In genomic region chr3:54213910-54214309, GRCh38 we compare ENCODE assay signal across 24 cellular contexts.
A peak's percentile ranks its signal among the peaks of the same experiment; 100 is the strongest.
DNase-seq lines count a peak whose midpoint lies in the region; ATAC-seq and TF ChIP-seq lines count a peak whose summit lies in the region.
"Had no signal": no experiment of that assay in that cellular context is flagged by ENCODE, and none has a peak within 500 bp of the region (broad histone marks: within the 10 kb centered on the region; RNA-seq: fewer than 3 reads in every experiment).

No MANE protein-coding gene starts in this region.

- BruUV-seq in PC-3 (replicated peaks; lab: Mats Ljungman, UMichigan) = no TSS peak

- no peaks in the 10 kb centered on the region for H4K20me1 ChIP-seq in PC-3 (ENCODE audit: low read length)

- peaks cover 0 to 7% (median 0%) of the 10 kb centered on the region in 5 donors for H3K27me3 Mint-ChIP-seq in naive thymus-derived CD8-positive, alpha-beta T cell
- H3K27me3 Mint-ChIP-seq in natural killer cell (ENCODE audit: low read depth in 2 of 2) = no peaks in the 10 kb centered on the region
- H3K27me3 Mint-ChIP-seq: activated naive CD4-positive, alpha-beta T cell treated with anti-CD3 and anti-CD28 coated beads, Interleukin-2, amount 10 ng/mL, durations not matched to agents 7 days and 5 days; effector memory CD8-positive, alpha-beta T cell had no signal

- no peak overlapping the region for H3K4me2 ChIP-seq in PC-3 (ENCODE audit: low read length)

- no peak overlapping the region for H3K4me3 ChIP-seq in right atrium auricular region
- H3K4me3 ChIP-seq in PC-3 (ENCODE audit: low read length) = no peak overlapping the region
- H3K4me3 ChIP-seq: HAP-1, heart right ventricle, lung, upper lobe of right lung had no signal

- POLR2A ChIA-PET in PC-3 (lab: Charles Lee; ENCODE audit: unreplicated experiment) = no interaction called here
- POLR2A ChIA-PET in naive thymus-derived CD8-positive, alpha-beta T cell (lab: Charles Lee) = no interaction called here

- CTCF ChIA-PET in PC-3 (lab: Charles Lee) = no interaction called here

- no peak overlapping the region for H3K9ac ChIP-seq in PC-3 (ENCODE audit: low read length)

- no peak overlapping the region for H3K4me3 Mint-ChIP-seq in naive thymus-derived CD8-positive, alpha-beta T cell
- no peak overlapping the region for H3K4me3 Mint-ChIP-seq in natural killer cell
- H3K4me3 Mint-ChIP-seq: activated naive CD4-positive, alpha-beta T cell treated with anti-CD3 and anti-CD28 coated beads, Interleukin-2, amount 10 ng/mL, durations not matched to agents 7 days and 5 days; activated T-cell treated with anti-CD3 and anti-CD28 coated beads, Interleukin-2, amount 50 U/mL, for 72 hours; effector memory CD8-positive, alpha-beta T cell had no signal

- H3K36me3 ChIP-seq in right atrium auricular region = no peaks in the 10 kb centered on the region
- no peaks in the 10 kb centered on the region for H3K36me3 ChIP-seq in PC-3 (ENCODE audit: low read depth, low read length)
- H3K36me3 ChIP-seq: HAP-1, heart right ventricle, upper lobe of right lung had no signal

- ATAC-seq in left cardiac atrium = peak; percentile 19 to 84
- no peak for ATAC-seq in PC-3
- no peak for ATAC-seq in GM18858 (IDR thresholded peaks at IDR 0.05; ENCODE audit: unreplicated experiment)
- ATAC-seq in HG02798 (IDR thresholded peaks at IDR 0.05; ENCODE audit: poor library complexity, unreplicated experiment) = no peak
- ATAC-seq in naive thymus-derived CD8-positive, alpha-beta T cell = no peak
- no peak for ATAC-seq in natural killer cell
- ATAC-seq: activated T-cell treated with anti-CD3 and anti-CD28 coated beads, Interleukin-2, amount 50 U/mL, for 72 hours; effector memory CD8-positive, alpha-beta T cell; upper lobe of right lung had no signal

- H3K4me1 ChIP-seq in right atrium auricular region (peaks cover 0 to 25% of the 10 kb centered on the region in 2 donors), PC-3 (ENCODE audit: insufficient read depth, low read length) (no peaks in the 10 kb centered on the region)
- H3K4me1 ChIP-seq: HAP-1, upper lobe of right lung had no signal

- DNase-seq in left cardiac atrium = peak; percentile 39
- no peak for DNase-seq in right atrium auricular region (ENCODE audit: low spot score)
- DNase-seq in PC-3 = peak; percentile 12
- peak; percentile 3 for DNase-seq in epithelial cell of prostate (ENCODE audit: low read depth, low spot score)
- no peak for DNase-seq in naive thymus-derived CD8-positive, alpha-beta T cell
- no peak for DNase-seq in natural killer cell
- DNase-seq: activated CD4-positive, alpha-beta T cell treated with anti-CD3 and anti-CD28 coated beads for 4 hours; activated naive CD4-positive, alpha-beta T cell treated with anti-CD3 and anti-CD28 coated beads, Interleukin-2, amount 10 ng/mL, durations not matched to agents 7 days and 5 days; activated T-cell treated with anti-CD3 and anti-CD28 coated beads, Interleukin-2, amount 50 U/mL, for 72 hours; aorta; C1 segment of cervical spinal cord; effector memory CD8-positive, alpha-beta T cell; GDM1; heart right ventricle; Kasumi-1; NCI-H1105 treated with DMSO at 0.1 percent for 48 hours; NCI-H2081 treated with DMSO at 0.1 percent for 48 hours; NCI-H510A treated with DMSO at 0.1 percent for 48 hours; stimulated activated CD8-positive, alpha-beta memory T cell treated with anti-CD3 and anti-CD28 coated beads, Interleukin-4, amount 100 ng/mL, for 48 hours; upper lobe of right lung had no signal

- no peaks in the 10 kb centered on the region for H3K27me3 ChIP-seq in right atrium auricular region
- H3K27me3 ChIP-seq in PC-3 (ENCODE audit: low read length) = peaks cover 20% of the 10 kb centered on the region
- H3K27me3 ChIP-seq: heart right ventricle, upper lobe of right lung had no signal

- H3K9me3 ChIP-seq in right atrium auricular region (no peaks in the 10 kb centered on the region), PC-3 (ENCODE audit: low read length) (no peaks in the 10 kb centered on the region)
- H3K9me3 ChIP-seq: HAP-1, upper lobe of right lung had no signal

- peaks cover 0 to 17% (median 4%) of the 10 kb centered on the region in 9 donors for H3K9me3 Mint-ChIP-seq in naive thymus-derived CD8-positive, alpha-beta T cell
- H3K9me3 Mint-ChIP-seq in natural killer cell = peaks cover 0 to 5% of the 10 kb centered on the region in 2 donors
- H3K9me3 Mint-ChIP-seq: activated naive CD4-positive, alpha-beta T cell treated with anti-CD3 and anti-CD28 coated beads, Interleukin-2, amount 10 ng/mL, durations not matched to agents 7 days and 5 days had no signal

- H3K27ac ChIP-seq in right atrium auricular region = peak overlapping the region in 1 of 2 donors; percentile 77
- H3K27ac ChIP-seq in PC-3 (ENCODE audit: low read length) = no peak overlapping the region
- H3K27ac ChIP-seq in epithelial cell of prostate = no peak overlapping the region
- H3K27ac ChIP-seq: heart right ventricle, upper lobe of right lung had no signal

- H3K27ac Mint-ChIP-seq in naive thymus-derived CD8-positive, alpha-beta T cell = no peak overlapping the region
- H3K27ac Mint-ChIP-seq in natural killer cell = no peak overlapping the region
- H3K27ac Mint-ChIP-seq: activated naive CD4-positive, alpha-beta T cell treated with anti-CD3 and anti-CD28 coated beads, Interleukin-2, amount 10 ng/mL, durations not matched to agents 7 days and 5 days; activated T-cell treated with anti-CD3 and anti-CD28 coated beads, Interleukin-2, amount 50 U/mL, for 72 hours; effector memory CD8-positive, alpha-beta T cell had no signal

- no peak overlapping the region for H2AFZ ChIP-seq in PC-3 (ENCODE audit: low read length)

- no peaks in the 10 kb centered on the region for H3K4me1 Mint-ChIP-seq in naive thymus-derived CD8-positive, alpha-beta T cell
- H3K4me1 Mint-ChIP-seq in natural killer cell = no peaks in the 10 kb centered on the region
- H3K4me1 Mint-ChIP-seq: activated naive CD4-positive, alpha-beta T cell treated with anti-CD3 and anti-CD28 coated beads, Interleukin-2, amount 10 ng/mL, durations not matched to agents 7 days and 5 days had no signal

- no peaks in the 10 kb centered on the region for H3K9me2 ChIP-seq in PC-3 (replicated peaks; ENCODE audit: low read length)

- no peaks in the 10 kb centered on the region for H3K79me2 ChIP-seq in PC-3 (ENCODE audit: low read length)

- no peaks in the 10 kb centered on the region for H3F3A ChIP-seq in PC-3 (ENCODE audit: low read length, unreplicated experiment)

- no peak for TF ChIP-seq CTCF in right atrium auricular region (IDR thresholded peaks at IDR 0.05)
- no peak for TF ChIP-seq CTCF in PC-3 (conservative IDR thresholded peaks at IDR 0.05; ENCODE audit: low read depth, low read length)
- TF ChIP-seq CTCF in natural killer cell (IDR thresholded peaks at IDR 0.05) = no peak

- intact Hi-C loops in left cardiac atrium (cut with DNase I) (loop anchor here in 1 of 2 donors (5.0 kb wide), 1 partner anchor 143 kb away; no protein-coding TSS in a partner anchor), PC-3 (cut with micrococcal nuclease) (no loop called here), natural killer cell (cut with micrococcal nuclease) (no loop called here)

- peaks cover 0 to 7% (median 0%) of the 10 kb centered on the region in 3 donors for H3K36me3 Mint-ChIP-seq in naive thymus-derived CD8-positive, alpha-beta T cell
- H3K36me3 Mint-ChIP-seq in natural killer cell = no peaks in the 10 kb centered on the region
- H3K36me3 Mint-ChIP-seq: activated naive CD4-positive, alpha-beta T cell treated with anti-CD3 and anti-CD28 coated beads, Interleukin-2, amount 10 ng/mL, durations not matched to agents 7 days and 5 days had no signal

Comparison
In these comparisons a context has a peak if more than half of its experiments do, and no peak if none do; other contexts are left out.
1. DNase-seq: peak in left cardiac atrium (single experiment), PC-3 (single experiment) and epithelial cell of prostate (single experiment); none in right atrium auricular region (single experiment), naive thymus-derived CD8-positive, alpha-beta T cell (0 of 10) and natural killer cell (single experiment).
2. ATAC-seq: peak in left cardiac atrium (2 of 2); none in PC-3 (single experiment), GM18858 (single experiment), HG02798 (single experiment), naive thymus-derived CD8-positive, alpha-beta T cell (0 of 2) and natural killer cell (0 of 3).